ENCODE assay signal across 27 cellular contexts in the genomic region with DNA sequence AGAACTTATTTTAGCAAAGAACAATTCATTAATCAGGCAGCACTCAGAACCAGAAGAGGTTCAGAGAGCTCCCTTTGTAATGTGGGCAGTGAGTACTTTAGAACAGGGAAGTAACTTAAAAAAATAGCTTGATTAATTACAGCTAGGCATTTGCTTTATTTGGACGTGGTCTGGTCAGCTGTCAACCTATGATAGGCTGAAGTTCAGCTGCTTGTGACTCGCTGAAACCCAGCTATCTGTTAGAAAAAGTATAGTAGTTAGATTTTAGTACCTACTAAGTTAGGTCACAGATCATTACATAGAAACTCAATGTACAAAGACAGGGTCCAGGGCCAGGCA. TPM values are rescaled to one million over a fixed set of nuclear protein-coding genes. Genes with fewer than 3 reads are reported as not detected.
"Had no signal": no experiment of that assay in that cellular context is flagged by ENCODE, and none has a peak within 500 bp of the region (broad histone marks: within the 10 kb centered on the region; RNA-seq: fewer than 3 reads in every experiment).

No MANE protein-coding gene starts in this region.

- H3K27ac ChIP-seq: adrenal gland, KMS-11, SJCRH30, SK-N-MC had no signal

- H3K36me3 ChIP-seq: adrenal gland, SJCRH30 had no signal

- DNase-seq: activated CD4-positive, alpha-beta T cell treated with anti-CD3 and anti-CD28 coated beads, Interleukin-2, amount 10 ng/mL, durations not matched to agents 24 days and 14 days; activated CD4-positive, alpha-beta T cell treated with anti-CD3 and anti-CD28 coated beads, Interleukin-2, amount 50 U/mL, for 4 hours; activated CD8-positive, alpha-beta T cell treated with anti-CD3 and anti-CD28 coated beads for 36 hours; activated gamma-delta T cell treated with Interleukin-2 at 50 U/mL for 16 hours; activated naive CD4-positive, alpha-beta T cell treated with anti-CD3 and anti-CD28 coated beads for 36 hours; activated T-cell treated with anti-CD3 and anti-CD28 coated beads, Interleukin-2, amount 50 U/mL, for 24 hours; adrenal gland; caudate nucleus; cerebellar nuclear complex; NCI-H1092 treated with DMSO at 0.1 percent for 48 hours; NCI-H187 treated with DMSO at 0.1 percent for 48 hours; NCI-H2171 treated with DMSO at 0.1 percent for 48 hours; NCI-H2227 treated with DMSO at 0.1 percent for 48 hours; NCI-H446; NCI-H510A treated with DMSO at 0.1 percent for 48 hours; NCI-H526 treated with DMSO at 0.1 percent for 48 hours; NCI-H82; NK-92 treated with Interleukin-12 subunit alpha and Interleukin-12 subunit beta, amount 100 ng/mL, for 24 hours; SHP77; SJCRH30 had no signal

- H3K36me3 Mint-ChIP-seq: activated naive CD4-positive, alpha-beta T cell treated with anti-CD3 and anti-CD28 coated beads, Interleukin-2, amount 50 U/mL, for 72 hours; brain had no signal

- H3K9me3 Mint-ChIP-seq: activated CD4-positive, alpha-beta T cell treated with anti-CD3 and anti-CD28 coated beads, Interleukin-2, amount 10 ng/mL, durations not matched to agents 24 days and 14 days; activated CD8-positive, alpha-beta T cell treated with anti-CD3 and anti-CD28 coated beads for 36 hours; activated naive CD4-positive, alpha-beta T cell treated with anti-CD3 and anti-CD28 coated beads for 36 hours; activated naive CD4-positive, alpha-beta T cell treated with anti-CD3 and anti-CD28 coated beads, Interleukin-2, amount 50 U/mL, for 72 hours; activated T-cell treated with anti-CD3 and anti-CD28 coated beads, Interleukin-2, amount 50 U/mL, for 24 hours; activated T-helper 2 cell treated with anti-CD3 and anti-CD28 coated beads, Interferon-gamma antibody, Interleukin-2, Interleukin-4, amounts not matched to agents 10 μg/mL and 5 μg/mL and 100 μg/mL, durations not matched to agents 14 hours and 24 hours and 36 hours had no signal

- H3K9ac ChIP-seq: KMS-11 had no signal

- H3K9me3 ChIP-seq: adrenal gland, SJCRH30 had no signal

- H3K27me3 ChIP-seq: adrenal gland, SJCRH30 had no signal

- H3K27me3 Mint-ChIP-seq: activated CD8-positive, alpha-beta T cell treated with anti-CD3 and anti-CD28 coated beads for 36 hours had no signal

- H3K4me3 ChIP-seq: adrenal gland, SJCRH30, SK-N-MC had no signal

- H3K27ac Mint-ChIP-seq: activated CD4-positive, alpha-beta T cell treated with anti-CD3 and anti-CD28 coated beads, Interleukin-2, amount 10 ng/mL, durations not matched to agents 24 days and 14 days; activated CD8-positive, alpha-beta T cell treated with anti-CD3 and anti-CD28 coated beads for 36 hours; activated naive CD4-positive, alpha-beta T cell treated with anti-CD3 and anti-CD28 coated beads for 36 hours; activated naive CD4-positive, alpha-beta T cell treated with anti-CD3 and anti-CD28 coated beads, Interleukin-2, amount 50 U/mL, for 72 hours; activated T-cell treated with anti-CD3 and anti-CD28 coated beads, Interleukin-2, amount 50 U/mL, for 24 hours; activated T-helper 2 cell treated with anti-CD3 and anti-CD28 coated beads, Interferon-gamma antibody, Interleukin-2, Interleukin-4, amounts not matched to agents 10 μg/mL and 5 μg/mL and 100 μg/mL, durations not matched to agents 14 hours and 24 hours and 36 hours; brain had no signal

- H3K4me2 ChIP-seq: KMS-11 had no signal

- H3K4me3 Mint-ChIP-seq: activated CD4-positive, alpha-beta T cell treated with anti-CD3 and anti-CD28 coated beads, Interleukin-2, amount 10 ng/mL, durations not matched to agents 24 days and 14 days; activated CD8-positive, alpha-beta T cell treated with anti-CD3 and anti-CD28 coated beads for 36 hours; activated naive CD4-positive, alpha-beta T cell treated with anti-CD3 and anti-CD28 coated beads for 36 hours; activated T-cell treated with anti-CD3 and anti-CD28 coated beads, Interleukin-2, amount 50 U/mL, for 24 hours; brain had no signal

- ATAC-seq: activated CD8-positive, alpha-beta T cell treated with anti-CD3 and anti-CD28 coated beads for 36 hours; activated naive CD4-positive, alpha-beta T cell treated with anti-CD3 and anti-CD28 coated beads, Interleukin-2, amount 50 U/mL, for 72 hours had no signal

RNA-seq across cellular contexts. Expression of gene PKDCC, which starts 40.0 kb away (rescaled TPM):
- total RNA-seq: activated CD4-positive, alpha-beta T cell treated with anti-CD3 and anti-CD28 coated beads, Interleukin-2, amount 10 ng/mL, durations not matched to agents 24 days and 14 days; activated CD8-positive, alpha-beta T cell treated with anti-CD3 and anti-CD28 coated beads for 36 hours; activated naive CD4-positive, alpha-beta T cell treated with anti-CD3 and anti-CD28 coated beads for 36 hours; activated naive CD4-positive, alpha-beta T cell treated with anti-CD3 and anti-CD28 coated beads, Interleukin-2, amount 50 U/mL, for 72 hours; OCI-LY7; T-helper 1 cell treated with Interleukin-12 subunit alpha and Interleukin-12 subunit beta and Interleukin-4 antibody, amounts not matched to agents 30 ng/mL and 1 ng/mL, for 36 hours had no signal
